In genomic region chr5:154190652-154191304, GRCh38 we compare ENCODE assay signal across 8 cellular contexts. TPM values are rescaled to one million over a fixed set of nuclear protein-coding genes. Genes with fewer than 3 reads are reported as not detected.
A peak's percentile ranks its signal among the peaks of the same experiment; 100 is the strongest.
DNase-seq lines count a peak whose midpoint lies in the region; ATAC-seq and FAIRE-seq lines count a peak whose summit lies in the region.

Gene GALNT10 (plus strand): TSS chr5:154190733. CDS start chr5:154190867, 134 bp downstream.

- FAIRE-seq in HTR-8/SVneo (lab: Jason Lieb, UNC), result no peak
- FAIRE-seq in small intestine (lab: Jason Lieb, UNC), result no peak

- H3K4me3 ChIP-seq in small intestine (ENCODE audit: low read depth in 1 of 2, low read length in 2 of 2), result peak within 1 kb of the TSS; percentile 90 to 93

- H3K9me3 ChIP-seq in small intestine (ENCODE audit: control insufficient read depth, low read depth), result no peaks in the 10 kb centered on the region

- WGBS in small intestine, 3 donors, result 0 to 2% (median 2%) methylated on average over 30 to 72 of the region's 72 CpGs

- no peaks in the 10 kb centered on the region for H3K27me3 ChIP-seq in small intestine (ENCODE audit: control insufficient read depth in 2 of 2, insufficient read depth in 2 of 2, low read length in 2 of 2)

- ATAC-seq in GM21447 (IDR thresholded peaks at IDR 0.05; ENCODE audit: unreplicated experiment), result peak; percentile 61

- no peaks in the 10 kb centered on the region for H3K36me3 ChIP-seq in small intestine (ENCODE audit: control insufficient read depth in 2 of 2, insufficient read depth in 2 of 2, low read length in 2 of 2)

- intact Hi-C loops in T-helper 1 cell treated with Interleukin-12 subunit alpha and Interleukin-12 subunit beta and Interleukin-4 antibody, amounts not matched to agents 30 ng/mL and 1 ng/mL, for 36 hours (cut with micrococcal nuclease), result loop anchor here (1.0 to 5.0 kb wide), 11 partner anchors 8 to 752 kb away; partner anchors contain the start of genes CNOT8, FAM114A2, MFAP3 and MRPL22

- H3K27ac ChIP-seq in small intestine (ENCODE audit: low read depth in 1 of 2, low read length in 1 of 2), result peak within 1 kb of the TSS; percentile 72 to 79

- peaks cover 0 to 4% of the 10 kb centered on the region in 2 donors for H3K4me1 ChIP-seq in small intestine (ENCODE audit: control insufficient read depth in 2 of 2, insufficient read depth in 1 of 2, low read depth in 1 of 2, low read length in 1 of 2)

- peak; percentile 61 for DNase-seq in NCI-H2029 (lab: John Stamatoyannopoulos, UW)
- no peak for DNase-seq in NCI-H2029 treated with DMSO at 0.1 percent for 48 hours (lab: John Stamatoyannopoulos, UW)
- peak; percentile 70 for DNase-seq in HTR-8/SVneo (ENCODE audit: insufficient read length, low spot score)
- peak; percentile 26 for DNase-seq in cerebellar cortex (ENCODE audit: low spot score)
- DNase-seq in islet precursor cell, result peak; percentile 72
- peak; percentile 55 for DNase-seq in small intestine

RNA-seq across cellular contexts. Expression of gene GALNT10, which starts in this region (rescaled TPM):
- 78.2 and 81.2 TPM in 2 replicates for total RNA-seq in T-helper 1 cell treated with Interleukin-12 subunit alpha and Interleukin-12 subunit beta and Interleukin-4 antibody, amounts not matched to agents 30 ng/mL and 1 ng/mL, for 36 hours
- 10 to 100 TPM in 1 of 3 donors, 1 to 10 TPM in 2; 5.4 to 18.1 (median 6.5) TPM for polyA plus RNA-seq in small intestine
